Comparison of ENCODE assay signal across 1 cellular context in the genomic region with DNA sequence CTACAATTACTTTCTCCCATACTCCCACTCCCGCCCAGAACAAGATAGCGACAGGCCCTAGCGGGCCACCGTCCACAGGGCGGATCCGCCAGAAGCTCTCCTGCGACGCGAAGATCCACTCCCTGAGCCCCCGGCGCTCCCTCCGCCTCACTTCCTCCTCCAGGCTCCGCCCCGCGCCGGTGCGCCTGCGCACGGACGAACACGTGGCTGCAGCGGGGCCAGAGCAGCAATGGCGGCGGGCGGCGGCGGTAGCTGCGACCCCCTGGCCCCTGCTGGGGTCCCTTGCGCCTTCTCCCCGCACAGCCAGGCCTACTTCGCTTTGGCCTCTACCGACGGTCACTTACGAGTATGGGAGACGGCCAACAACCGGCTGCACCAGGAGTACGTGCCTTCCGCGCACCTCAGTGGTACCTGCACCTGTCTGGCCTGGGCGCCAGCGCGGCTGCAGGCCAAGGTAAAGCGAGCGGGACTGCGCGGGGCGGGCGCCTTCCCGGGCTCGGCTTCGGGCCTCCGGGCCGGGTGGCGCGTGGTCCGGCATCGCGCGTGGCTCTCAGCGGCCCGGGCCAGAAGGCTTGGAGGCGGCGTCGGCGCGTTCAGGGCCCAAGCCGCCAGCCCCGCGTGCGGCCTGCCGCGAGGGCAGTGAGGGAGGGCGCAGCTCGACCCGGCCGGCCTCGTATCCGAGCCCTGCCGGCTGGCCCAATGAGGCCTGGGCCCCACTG.
TF ChIP-seq lines count a peak whose summit lies in the region.

A gene with protein sequence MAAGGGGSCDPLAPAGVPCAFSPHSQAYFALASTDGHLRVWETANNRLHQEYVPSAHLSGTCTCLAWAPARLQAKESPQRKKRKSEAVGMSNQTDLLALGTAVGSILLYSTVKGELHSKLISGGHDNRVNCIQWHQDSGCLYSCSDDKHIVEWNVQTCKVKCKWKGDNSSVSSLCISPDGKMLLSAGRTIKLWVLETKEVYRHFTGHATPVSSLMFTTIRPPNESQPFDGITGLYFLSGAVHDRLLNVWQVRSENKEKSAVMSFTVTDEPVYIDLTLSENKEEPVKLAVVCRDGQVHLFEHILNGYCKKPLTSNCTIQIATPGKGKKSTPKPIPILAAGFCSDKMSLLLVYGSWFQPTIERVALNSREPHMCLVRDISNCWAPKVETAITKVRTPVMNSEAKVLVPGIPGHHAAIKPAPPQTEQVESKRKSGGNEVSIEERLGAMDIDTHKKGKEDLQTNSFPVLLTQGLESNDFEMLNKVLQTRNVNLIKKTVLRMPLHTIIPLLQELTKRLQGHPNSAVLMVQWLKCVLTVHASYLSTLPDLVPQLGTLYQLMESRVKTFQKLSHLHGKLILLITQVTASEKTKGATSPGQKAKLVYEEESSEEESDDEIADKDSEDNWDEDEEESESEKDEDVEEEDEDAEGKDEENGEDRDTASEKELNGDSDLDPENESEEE (plus strand): TSS at position 198 of the 719 bp plus-strand sequence. CDS start 32 bp downstream, at position 230.

TF ChIP-seq in HepG2, 621 proteins besides CTCF, POLR2A, EP300 and RAD21 (continued from another document and continues in another):
- TF ChIP-seq, protein P1, sequence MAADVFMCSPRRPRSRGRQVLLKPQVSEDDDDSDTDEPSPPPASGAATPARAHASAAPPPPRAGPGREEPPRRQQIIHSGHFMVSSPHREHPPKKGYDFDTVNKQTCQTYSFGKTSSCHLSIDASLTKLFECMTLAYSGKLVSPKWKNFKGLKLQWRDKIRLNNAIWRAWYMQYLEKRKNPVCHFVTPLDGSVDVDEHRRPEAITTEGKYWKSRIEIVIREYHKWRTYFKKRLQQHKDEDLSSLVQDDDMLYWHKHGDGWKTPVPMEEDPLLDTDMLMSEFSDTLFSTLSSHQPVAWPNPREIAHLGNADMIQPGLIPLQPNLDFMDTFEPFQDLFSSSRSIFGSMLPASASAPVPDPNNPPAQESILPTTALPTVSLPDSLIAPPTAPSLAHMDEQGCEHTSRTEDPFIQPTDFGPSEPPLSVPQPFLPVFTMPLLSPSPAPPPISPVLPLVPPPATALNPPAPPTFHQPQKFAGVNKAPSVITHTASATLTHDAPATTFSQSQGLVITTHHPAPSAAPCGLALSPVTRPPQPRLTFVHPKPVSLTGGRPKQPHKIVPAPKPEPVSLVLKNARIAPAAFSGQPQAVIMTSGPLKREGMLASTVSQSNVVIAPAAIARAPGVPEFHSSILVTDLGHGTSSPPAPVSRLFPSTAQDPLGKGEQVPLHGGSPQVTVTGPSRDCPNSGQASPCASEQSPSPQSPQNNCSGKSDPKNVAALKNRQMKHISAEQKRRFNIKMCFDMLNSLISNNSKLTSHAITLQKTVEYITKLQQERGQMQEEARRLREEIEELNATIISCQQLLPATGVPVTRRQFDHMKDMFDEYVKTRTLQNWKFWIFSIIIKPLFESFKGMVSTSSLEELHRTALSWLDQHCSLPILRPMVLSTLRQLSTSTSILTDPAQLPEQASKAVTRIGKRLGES (CRISPR knock-in tag; IDR thresholded peaks at IDR 0.05; ENCODE audit: borderline replicate concordance): no peak
- TF ChIP-seq, protein P2, sequence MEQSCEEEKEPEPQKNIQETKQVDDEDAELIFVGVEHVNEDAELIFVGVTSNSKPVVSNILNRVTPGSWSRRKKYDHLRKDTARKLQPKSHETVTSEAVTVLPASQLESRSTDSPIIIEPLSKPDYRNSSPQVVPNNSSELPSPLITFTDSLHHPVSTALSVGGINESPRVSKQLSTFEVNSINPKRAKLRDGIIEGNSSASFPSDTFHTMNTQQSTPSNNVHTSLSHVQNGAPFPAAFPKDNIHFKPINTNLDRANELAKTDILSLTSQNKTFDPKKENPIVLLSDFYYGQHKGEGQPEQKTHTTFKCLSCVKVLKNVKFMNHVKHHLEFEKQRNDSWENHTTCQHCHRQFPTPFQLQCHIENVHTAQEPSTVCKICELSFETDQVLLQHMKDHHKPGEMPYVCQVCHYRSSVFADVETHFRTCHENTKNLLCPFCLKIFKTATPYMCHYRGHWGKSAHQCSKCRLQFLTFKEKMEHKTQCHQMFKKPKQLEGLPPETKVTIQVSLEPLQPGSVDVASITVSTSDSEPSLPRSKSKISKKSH (CRISPR knock-in tag; IDR thresholded peaks at IDR 0.05; ENCODE audit: borderline replicate concordance): peak; percentile 65; the same call in 1 of the 2 replicates
- TF ChIP-seq NCOA1 (CRISPR knock-in tag; IDR thresholded peaks at IDR 0.05) (no peak), ZNF33A (CRISPR knock-in tag; IDR thresholded peaks at IDR 0.05; ENCODE audit: borderline replicate concordance) (no peak), ZNF841 (CRISPR knock-in tag; IDR thresholded peaks at IDR 0.05; ENCODE audit: borderline replicate concordance) (no peak), HDAC1 (CRISPR knock-in tag; IDR thresholded peaks at IDR 0.05) (peak; percentile 92), NRL (CRISPR knock-in tag; IDR thresholded peaks at IDR 0.05; ENCODE audit: borderline replicate concordance) (peak; percentile 83; the same call in 1 of the 2 replicates), ZNF234 (CRISPR knock-in tag; conservative IDR thresholded peaks at IDR 0.05) (peak; percentile 45; the same call in 1 of the 2 replicates), ZNF558 (CRISPR knock-in tag; IDR thresholded peaks at IDR 0.05; ENCODE audit: borderline replicate concordance) (peak; percentile 54; the same call in 1 of the 2 replicates), IRX3 (CRISPR knock-in tag; IDR thresholded peaks at IDR 0.05; ENCODE audit: borderline replicate concordance, low read depth) (peak; percentile 78; the same call in 1 of the 2 replicates), ZNF292 (CRISPR knock-in tag; IDR thresholded peaks at IDR 0.05; ENCODE audit: borderline replicate concordance, low read depth) (0 out of 2 replicates have a peak, but pooled peaks have one; percentile 37), NPAS2 (CRISPR knock-in tag; IDR thresholded peaks at IDR 0.05; ENCODE audit: borderline replicate concordance) (no peak), GTF3A (CRISPR knock-in tag; conservative IDR thresholded peaks at IDR 0.05) (peak; percentile 98; the same call in 1 of the 2 replicates), ZNF563 (CRISPR knock-in tag; IDR thresholded peaks at IDR 0.05) (peak; percentile 87), ISX (CRISPR knock-in tag; conservative IDR thresholded peaks at IDR 0.05) (no peak), TGIF2 (CRISPR knock-in tag; IDR thresholded peaks at IDR 0.05) (peak; percentile 66; the same call in 1 of the 2 replicates), ZNF121 (CRISPR knock-in tag; IDR thresholded peaks at IDR 0.05) (no peak; the same call in 1 of the 2 replicates), RFX5 (IDR thresholded peaks at IDR 0.05; ENCODE audit: low read depth, low read length) (no peak), IKZF1 (IDR thresholded peaks at IDR 0.05) (no peak)
- TF ChIP-seq, protein P3, sequence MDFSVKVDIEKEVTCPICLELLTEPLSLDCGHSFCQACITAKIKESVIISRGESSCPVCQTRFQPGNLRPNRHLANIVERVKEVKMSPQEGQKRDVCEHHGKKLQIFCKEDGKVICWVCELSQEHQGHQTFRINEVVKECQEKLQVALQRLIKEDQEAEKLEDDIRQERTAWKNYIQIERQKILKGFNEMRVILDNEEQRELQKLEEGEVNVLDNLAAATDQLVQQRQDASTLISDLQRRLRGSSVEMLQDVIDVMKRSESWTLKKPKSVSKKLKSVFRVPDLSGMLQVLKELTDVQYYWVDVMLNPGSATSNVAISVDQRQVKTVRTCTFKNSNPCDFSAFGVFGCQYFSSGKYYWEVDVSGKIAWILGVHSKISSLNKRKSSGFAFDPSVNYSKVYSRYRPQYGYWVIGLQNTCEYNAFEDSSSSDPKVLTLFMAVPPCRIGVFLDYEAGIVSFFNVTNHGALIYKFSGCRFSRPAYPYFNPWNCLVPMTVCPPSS (IDR thresholded peaks at IDR 0.05): no peak
- TF ChIP-seq, protein P4, sequence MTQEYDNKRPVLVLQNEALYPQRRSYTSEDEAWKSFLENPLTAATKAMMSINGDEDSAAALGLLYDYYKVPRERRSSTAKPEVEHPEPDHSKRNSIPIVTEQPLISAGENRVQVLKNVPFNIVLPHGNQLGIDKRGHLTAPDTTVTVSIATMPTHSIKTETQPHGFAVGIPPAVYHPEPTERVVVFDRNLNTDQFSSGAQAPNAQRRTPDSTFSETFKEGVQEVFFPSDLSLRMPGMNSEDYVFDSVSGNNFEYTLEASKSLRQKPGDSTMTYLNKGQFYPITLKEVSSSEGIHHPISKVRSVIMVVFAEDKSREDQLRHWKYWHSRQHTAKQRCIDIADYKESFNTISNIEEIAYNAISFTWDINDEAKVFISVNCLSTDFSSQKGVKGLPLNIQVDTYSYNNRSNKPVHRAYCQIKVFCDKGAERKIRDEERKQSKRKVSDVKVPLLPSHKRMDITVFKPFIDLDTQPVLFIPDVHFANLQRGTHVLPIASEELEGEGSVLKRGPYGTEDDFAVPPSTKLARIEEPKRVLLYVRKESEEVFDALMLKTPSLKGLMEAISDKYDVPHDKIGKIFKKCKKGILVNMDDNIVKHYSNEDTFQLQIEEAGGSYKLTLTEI (CRISPR knock-in tag; conservative IDR thresholded peaks at IDR 0.05): no peak
- TF ChIP-seq, protein P5, sequence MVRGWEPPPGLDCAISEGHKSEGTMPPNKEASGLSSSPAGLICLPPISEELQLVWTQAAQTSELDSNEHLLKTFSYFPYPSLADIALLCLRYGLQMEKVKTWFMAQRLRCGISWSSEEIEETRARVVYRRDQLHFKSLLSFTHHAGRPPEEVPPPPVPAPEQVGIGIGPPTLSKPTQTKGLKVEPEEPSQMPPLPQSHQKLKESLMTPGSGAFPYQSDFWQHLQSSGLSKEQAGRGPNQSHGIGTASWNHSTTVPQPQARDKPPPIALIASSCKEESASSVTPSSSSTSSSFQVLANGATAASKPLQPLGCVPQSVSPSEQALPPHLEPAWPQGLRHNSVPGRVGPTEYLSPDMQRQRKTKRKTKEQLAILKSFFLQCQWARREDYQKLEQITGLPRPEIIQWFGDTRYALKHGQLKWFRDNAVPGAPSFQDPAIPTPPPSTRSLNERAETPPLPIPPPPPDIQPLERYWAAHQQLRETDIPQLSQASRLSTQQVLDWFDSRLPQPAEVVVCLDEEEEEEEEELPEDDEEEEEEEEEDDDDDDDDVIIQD (CRISPR knock-in tag; IDR thresholded peaks at IDR 0.05; ENCODE audit: low read depth): peak; percentile 64; the same call in 1 of the 2 replicates
- TF ChIP-seq, protein P6, sequence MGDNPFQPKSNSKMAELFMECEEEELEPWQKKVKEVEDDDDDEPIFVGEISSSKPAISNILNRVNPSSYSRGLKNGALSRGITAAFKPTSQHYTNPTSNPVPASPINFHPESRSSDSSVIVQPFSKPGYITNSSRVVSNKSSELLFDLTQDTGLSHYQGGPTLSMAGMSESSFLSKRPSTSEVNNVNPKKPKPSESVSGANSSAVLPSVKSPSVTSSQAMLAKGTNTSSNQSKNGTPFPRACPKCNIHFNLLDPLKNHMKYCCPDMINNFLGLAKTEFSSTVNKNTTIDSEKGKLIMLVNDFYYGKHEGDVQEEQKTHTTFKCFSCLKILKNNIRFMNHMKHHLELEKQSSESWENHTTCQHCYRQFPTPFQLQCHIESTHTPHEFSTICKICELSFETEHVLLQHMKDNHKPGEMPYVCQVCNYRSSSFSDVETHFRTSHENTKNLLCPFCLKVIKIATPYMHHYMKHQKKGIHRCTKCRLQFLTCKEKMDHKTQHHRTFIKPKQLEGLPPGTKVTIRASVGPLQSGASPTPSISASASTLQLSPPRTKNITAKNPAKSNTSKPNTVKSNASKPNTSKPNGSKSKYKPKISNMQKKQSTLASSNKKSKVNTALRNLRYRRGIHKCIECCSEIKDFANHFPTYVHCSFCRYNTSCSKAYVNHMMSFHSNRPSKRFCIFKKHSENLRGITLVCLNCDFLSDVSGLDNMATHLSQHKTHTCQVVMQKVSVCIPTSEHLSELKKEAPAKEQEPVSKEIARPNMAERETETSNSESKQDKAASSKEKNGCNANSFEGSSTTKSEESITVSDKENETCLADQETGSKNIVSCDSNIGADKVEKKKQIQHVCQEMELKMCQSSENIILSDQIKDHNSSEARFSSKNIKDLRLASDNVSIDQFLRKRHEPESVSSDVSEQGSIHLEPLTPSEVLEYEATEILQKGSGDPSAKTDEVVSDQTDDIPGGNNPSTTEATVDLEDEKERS (CRISPR knock-in tag; IDR thresholded peaks at IDR 0.05): no peak; the same call in none of the 2 replicates
- TF ChIP-seq, protein P7, sequence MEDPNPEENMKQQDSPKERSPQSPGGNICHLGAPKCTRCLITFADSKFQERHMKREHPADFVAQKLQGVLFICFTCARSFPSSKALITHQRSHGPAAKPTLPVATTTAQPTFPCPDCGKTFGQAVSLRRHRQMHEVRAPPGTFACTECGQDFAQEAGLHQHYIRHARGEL (CRISPR knock-in tag; IDR thresholded peaks at IDR 0.05): no peak
- TF ChIP-seq, protein P8, sequence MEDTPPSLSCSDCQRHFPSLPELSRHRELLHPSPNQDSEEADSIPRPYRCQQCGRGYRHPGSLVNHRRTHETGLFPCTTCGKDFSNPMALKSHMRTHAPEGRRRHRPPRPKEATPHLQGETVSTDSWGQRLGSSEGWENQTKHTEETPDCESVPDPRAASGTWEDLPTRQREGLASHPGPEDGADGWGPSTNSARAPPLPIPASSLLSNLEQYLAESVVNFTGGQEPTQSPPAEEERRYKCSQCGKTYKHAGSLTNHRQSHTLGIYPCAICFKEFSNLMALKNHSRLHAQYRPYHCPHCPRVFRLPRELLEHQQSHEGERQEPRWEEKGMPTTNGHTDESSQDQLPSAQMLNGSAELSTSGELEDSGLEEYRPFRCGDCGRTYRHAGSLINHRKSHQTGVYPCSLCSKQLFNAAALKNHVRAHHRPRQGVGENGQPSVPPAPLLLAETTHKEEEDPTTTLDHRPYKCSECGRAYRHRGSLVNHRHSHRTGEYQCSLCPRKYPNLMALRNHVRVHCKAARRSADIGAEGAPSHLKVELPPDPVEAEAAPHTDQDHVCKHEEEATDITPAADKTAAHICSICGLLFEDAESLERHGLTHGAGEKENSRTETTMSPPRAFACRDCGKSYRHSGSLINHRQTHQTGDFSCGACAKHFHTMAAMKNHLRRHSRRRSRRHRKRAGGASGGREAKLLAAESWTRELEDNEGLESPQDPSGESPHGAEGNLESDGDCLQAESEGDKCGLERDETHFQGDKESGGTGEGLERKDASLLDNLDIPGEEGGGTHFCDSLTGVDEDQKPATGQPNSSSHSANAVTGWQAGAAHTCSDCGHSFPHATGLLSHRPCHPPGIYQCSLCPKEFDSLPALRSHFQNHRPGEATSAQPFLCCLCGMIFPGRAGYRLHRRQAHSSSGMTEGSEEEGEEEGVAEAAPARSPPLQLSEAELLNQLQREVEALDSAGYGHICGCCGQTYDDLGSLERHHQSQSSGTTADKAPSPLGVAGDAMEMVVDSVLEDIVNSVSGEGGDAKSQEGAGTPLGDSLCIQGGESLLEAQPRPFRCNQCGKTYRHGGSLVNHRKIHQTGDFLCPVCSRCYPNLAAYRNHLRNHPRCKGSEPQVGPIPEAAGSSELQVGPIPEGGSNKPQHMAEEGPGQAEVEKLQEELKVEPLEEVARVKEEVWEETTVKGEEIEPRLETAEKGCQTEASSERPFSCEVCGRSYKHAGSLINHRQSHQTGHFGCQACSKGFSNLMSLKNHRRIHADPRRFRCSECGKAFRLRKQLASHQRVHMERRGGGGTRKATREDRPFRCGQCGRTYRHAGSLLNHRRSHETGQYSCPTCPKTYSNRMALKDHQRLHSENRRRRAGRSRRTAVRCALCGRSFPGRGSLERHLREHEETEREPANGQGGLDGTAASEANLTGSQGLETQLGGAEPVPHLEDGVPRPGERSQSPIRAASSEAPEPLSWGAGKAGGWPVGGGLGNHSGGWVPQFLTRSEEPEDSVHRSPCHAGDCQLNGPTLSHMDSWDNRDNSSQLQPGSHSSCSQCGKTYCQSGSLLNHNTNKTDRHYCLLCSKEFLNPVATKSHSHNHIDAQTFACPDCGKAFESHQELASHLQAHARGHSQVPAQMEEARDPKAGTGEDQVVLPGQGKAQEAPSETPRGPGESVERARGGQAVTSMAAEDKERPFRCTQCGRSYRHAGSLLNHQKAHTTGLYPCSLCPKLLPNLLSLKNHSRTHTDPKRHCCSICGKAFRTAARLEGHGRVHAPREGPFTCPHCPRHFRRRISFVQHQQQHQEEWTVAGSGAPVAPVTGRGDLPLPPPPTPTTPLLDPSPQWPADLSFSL (CRISPR knock-in tag; IDR thresholded peaks at IDR 0.05): no peak
